In the genomic region with DNA sequence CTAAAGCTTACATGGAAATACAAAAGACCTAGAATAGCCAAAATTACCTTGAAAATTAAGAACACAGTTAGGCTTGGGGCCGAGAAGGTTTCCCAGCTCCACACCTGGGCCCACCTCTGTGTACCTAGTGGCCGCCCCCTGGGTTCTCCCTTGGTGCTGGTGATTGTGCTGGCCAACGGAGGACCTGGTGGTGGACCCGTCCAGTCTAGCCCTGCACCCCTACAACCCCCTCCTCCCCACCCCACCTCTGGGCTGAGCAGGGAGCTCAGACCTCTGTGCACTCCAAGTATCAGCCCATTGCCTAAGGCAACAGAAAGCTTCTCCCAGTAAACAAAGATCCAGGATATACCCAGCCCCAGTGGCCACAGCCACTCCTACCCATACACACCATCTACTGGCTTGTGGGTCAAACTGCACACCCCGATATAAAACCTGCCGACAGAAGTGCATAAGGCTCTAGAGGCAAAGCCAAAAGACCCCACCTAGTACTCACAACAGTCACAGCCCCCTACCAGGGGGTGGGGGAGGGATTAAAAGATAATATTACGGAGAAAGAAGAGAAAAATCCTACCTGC, we compare ENCODE assay signal across 11 cellular contexts.
DNase-seq lines count a peak whose midpoint lies in the region; ATAC-seq and TF ChIP-seq lines count a peak whose summit lies in the region.
"Had no signal": no experiment of that assay in that cellular context is flagged by ENCODE, and none has a peak within 500 bp of the region (broad histone marks: within the 10 kb centered on the region; RNA-seq: fewer than 3 reads in every experiment).

No MANE protein-coding gene starts in this region.

- DNase-seq in DMS114 treated with DMSO at 0.1 percent for 48 hours (lab: John Stamatoyannopoulos, UW; ENCODE audit: unreplicated experiment) (peak; percentile 7), Kasumi-1 (lab: John Stamatoyannopoulos, UW) (peak; percentile 27 to 54), coronary artery (ENCODE audit: low spot score) (peak; percentile 46), myocyte (ENCODE audit: low read depth) (peak; percentile 33), C1 segment of cervical spinal cord (lab: John Stamatoyannopoulos, UW) (no peak), omental fat pad (ENCODE audit: low spot score) (no peak)
- DNase-seq: midbrain; stimulated activated CD4-positive, alpha-beta T cell treated with anti-CD3 and anti-CD28 coated beads, Interleukin-1b, Interleukin-23, amount 100 ng/mL, for 48 hours had no signal

- H3K4me3 ChIP-seq in coronary artery = no peak overlapping the region
- H3K4me3 ChIP-seq: uterus had no signal

- ATAC-seq in HG03521 (IDR thresholded peaks at IDR 0.05; ENCODE audit: unreplicated experiment) (no peak), omental fat pad (ENCODE audit: low FRiP score) (no peak)
- ATAC-seq: T-cell had no signal

- no peak overlapping the region for H3K27ac ChIP-seq in coronary artery
- H3K27ac ChIP-seq: uterus had no signal

- no peak for TF ChIP-seq CTCF in coronary artery (IDR thresholded peaks at IDR 0.05)
- no peak for TF ChIP-seq CTCF in omental fat pad (IDR thresholded peaks at IDR 0.05)

Comparison
In these comparisons a context has a peak if more than half of its experiments do, and no peak if none do; other contexts are left out.
1. DNase-seq: peak in DMS114 treated with DMSO at 0.1 percent for 48 hours (single experiment), Kasumi-1 (2 of 2), coronary artery (single experiment) and myocyte (single experiment); none in C1 segment of cervical spinal cord (0 of 14) and omental fat pad (single experiment).